In genomic region chr14:71165650-71166049, GRCh38 we compare ENCODE assay signal across 2 cellular contexts.
TF ChIP-seq lines count a peak whose summit lies in the region.

No MANE protein-coding gene starts in this region.

TF ChIP-seq in IMR-90, 13 proteins besides CTCF, POLR2A, EP300 and RAD21:
- TF ChIP-seq ELK1 (IDR thresholded peaks at IDR 0.05; ENCODE audit: borderline replicate concordance, low read depth, low read length) (no peak), NFE2L2 (IDR thresholded peaks at IDR 0.05; ENCODE audit: low read depth, low read length) (no peak), CEBPB (IDR thresholded peaks at IDR 0.05; ENCODE audit: low read depth, low read length) (peak; percentile 66), FOS (IDR thresholded peaks at IDR 0.05; ENCODE audit: low read depth, low read length) (no peak)

TF ChIP-seq in K562, 482 proteins besides CTCF, POLR2A, EP300 and RAD21:
- no peak for TF ChIP-seq STAT5A (IDR thresholded peaks at IDR 0.05; ENCODE audit: borderline replicate concordance, low read length)
- no peak for TF ChIP-seq ZC3H8 (IDR thresholded peaks at IDR 0.05)
- TF ChIP-seq E2F1 (CRISPR knock-in tag; IDR thresholded peaks at IDR 0.05): no peak
- TF ChIP-seq ELF1 (tag; IDR thresholded peaks at IDR 0.05): 0 out of 2 replicates have a peak, but pooled peaks have one; percentile 28
- TF ChIP-seq CREB5 (CRISPR knock-in tag; IDR thresholded peaks at IDR 0.05): no peak
- TF ChIP-seq DLX4 (CRISPR knock-in tag; IDR thresholded peaks at IDR 0.05): no peak
- TF ChIP-seq CEBPB (tag; IDR thresholded peaks at IDR 0.05): peak; percentile 63
- TF ChIP-seq CEBPG (CRISPR knock-in tag; IDR thresholded peaks at IDR 0.05): no peak
- peak; percentile 45 to 52; a peak in 2 of 4 replicates for TF ChIP-seq CEBPG (tag; conservative IDR thresholded peaks at IDR 0.05 in 1 of 2, IDR thresholded peaks at IDR 0.05 in 1 of 2)
- TF ChIP-seq USF1 (CRISPR knock-in tag; IDR thresholded peaks at IDR 0.05): no peak
- no peak for TF ChIP-seq STAG1 (CRISPR knock-in tag; IDR thresholded peaks at IDR 0.05; ENCODE audit: borderline replicate concordance)
